In genomic region chr9:89433826-89434225, GRCh38 we compare ENCODE assay signal across 18 cellular contexts.
DNase-seq lines count a peak whose midpoint lies in the region; ATAC-seq, FAIRE-seq and TF ChIP-seq lines count a peak whose summit lies in the region.
"Had no signal": no experiment of that assay in that cellular context is flagged by ENCODE, and none has a peak within 500 bp of the region (broad histone marks: within the 10 kb centered on the region; RNA-seq: fewer than 3 reads in every experiment).

No MANE protein-coding gene starts in this region.

- no peak for ATAC-seq in activated CD8-positive, alpha-beta T cell treated with anti-CD3 and anti-CD28 coated beads for 36 hours
- no peak for ATAC-seq in activated CD8-positive, alpha-beta T cell treated with anti-CD3 and anti-CD28 coated beads, Interleukin-2, amount 10 ng/mL, durations not matched to agents 7 days and 5 days
- no peak for ATAC-seq in GM18517 (IDR thresholded peaks at IDR 0.05; ENCODE audit: unreplicated experiment)
- ATAC-seq in activated CD4-positive, alpha-beta T cell treated with anti-CD3 and anti-CD28 coated beads for 36 hours = no peak
- ATAC-seq in HG03571 (IDR thresholded peaks at IDR 0.05; ENCODE audit: unreplicated experiment) = no peak
- ATAC-seq: activated T-cell treated with anti-CD3 and anti-CD28 coated beads, Interleukin-2, amount 50 U/mL, for 4 hours; K562; pancreas; stimulated activated naive CD8-positive, alpha-beta T cell treated with anti-CD3 and anti-CD28 coated beads, Interleukin-15, amount 100 ng/mL, for 72 hours had no signal

- H4K20me1 ChIP-seq in smooth muscle cell (ENCODE audit: low read depth) = no peaks in the 10 kb centered on the region

- 61% methylated on average over 11 of the region's 11 CpGs for WGBS in smooth muscle cell (ENCODE audit: low lambda C conversion rate)

- no peaks in the 10 kb centered on the region for H3K79me2 ChIP-seq in smooth muscle cell (ENCODE audit: low read depth)

- no peaks in the 10 kb centered on the region for H3K9me3 ChIP-seq in smooth muscle cell (replicated peaks; ENCODE audit: low read depth)
- H3K9me3 ChIP-seq: pancreas had no signal

- no peak overlapping the region for H3K4me3 ChIP-seq in smooth muscle cell
- H3K4me3 ChIP-seq: cardiac muscle cell, K562, pancreas had no signal

- intact Hi-C loops in activated CD8-positive, alpha-beta T cell treated with anti-CD3 and anti-CD28 coated beads for 36 hours (cut with micrococcal nuclease) = no loop called here
- intact Hi-C loops in activated CD4-positive, alpha-beta T cell treated with anti-CD3 and anti-CD28 coated beads for 36 hours (cut with DNase I, micrococcal nuclease) = no loop called here

- peaks cover 58% of the 10 kb centered on the region for H3K36me3 Mint-ChIP-seq in activated CD8-positive, alpha-beta T cell treated with anti-CD3 and anti-CD28 coated beads for 36 hours (ENCODE audit: low read depth)
- peaks cover 48% of the 10 kb centered on the region for H3K36me3 Mint-ChIP-seq in activated CD8-positive, alpha-beta T cell treated with anti-CD3 and anti-CD28 coated beads, Interleukin-2, amount 10 ng/mL, durations not matched to agents 7 days and 5 days (ENCODE audit: low read depth)
- peaks cover 37% of the 10 kb centered on the region for H3K36me3 Mint-ChIP-seq in activated CD4-positive, alpha-beta T cell treated with anti-CD3 and anti-CD28 coated beads for 36 hours (ENCODE audit: low read depth)

- no peak overlapping the region for H3K9ac ChIP-seq in smooth muscle cell (ENCODE audit: low read depth)

- H3K9me3 Mint-ChIP-seq in activated CD8-positive, alpha-beta T cell treated with anti-CD3 and anti-CD28 coated beads for 36 hours = no peaks in the 10 kb centered on the region
- H3K9me3 Mint-ChIP-seq in activated CD8-positive, alpha-beta T cell treated with anti-CD3 and anti-CD28 coated beads, Interleukin-2, amount 10 ng/mL, durations not matched to agents 7 days and 5 days (ENCODE audit: insufficient read depth) = no peaks in the 10 kb centered on the region
- H3K9me3 Mint-ChIP-seq in activated CD4-positive, alpha-beta T cell treated with anti-CD3 and anti-CD28 coated beads for 36 hours (ENCODE audit: low read depth) = no peaks in the 10 kb centered on the region
- H3K9me3 Mint-ChIP-seq: activated T-cell treated with anti-CD3 and anti-CD28 coated beads, Interleukin-2, amount 50 U/mL, for 4 hours; stimulated activated naive CD8-positive, alpha-beta T cell treated with anti-CD3 and anti-CD28 coated beads, Interleukin-15, amount 100 ng/mL, for 72 hours had no signal

- H3K27ac ChIP-seq in smooth muscle cell (ENCODE audit: low read depth) = no peak overlapping the region
- H3K27ac ChIP-seq: cardiac muscle cell had no signal

- H3K27ac Mint-ChIP-seq in activated CD8-positive, alpha-beta T cell treated with anti-CD3 and anti-CD28 coated beads for 36 hours = peak overlapping the region; percentile 53
- H3K27ac Mint-ChIP-seq in activated CD8-positive, alpha-beta T cell treated with anti-CD3 and anti-CD28 coated beads, Interleukin-2, amount 10 ng/mL, durations not matched to agents 7 days and 5 days = no peak overlapping the region
- H3K27ac Mint-ChIP-seq in activated CD4-positive, alpha-beta T cell treated with anti-CD3 and anti-CD28 coated beads for 36 hours = no peak overlapping the region

- H3K4me3 Mint-ChIP-seq in activated CD8-positive, alpha-beta T cell treated with anti-CD3 and anti-CD28 coated beads for 36 hours = no peak overlapping the region
- no peak overlapping the region for H3K4me3 Mint-ChIP-seq in activated CD8-positive, alpha-beta T cell treated with anti-CD3 and anti-CD28 coated beads, Interleukin-2, amount 10 ng/mL, durations not matched to agents 7 days and 5 days
- H3K4me3 Mint-ChIP-seq in activated CD4-positive, alpha-beta T cell treated with anti-CD3 and anti-CD28 coated beads for 36 hours = no peak overlapping the region
- H3K4me3 Mint-ChIP-seq: activated T-cell treated with anti-CD3 and anti-CD28 coated beads, Interleukin-2, amount 50 U/mL, for 4 hours; stimulated activated naive CD8-positive, alpha-beta T cell treated with anti-CD3 and anti-CD28 coated beads, Interleukin-15, amount 100 ng/mL, for 72 hours had no signal

- H3K27me3 Mint-ChIP-seq in activated CD8-positive, alpha-beta T cell treated with anti-CD3 and anti-CD28 coated beads for 36 hours = no peaks in the 10 kb centered on the region
- H3K27me3 Mint-ChIP-seq in activated CD8-positive, alpha-beta T cell treated with anti-CD3 and anti-CD28 coated beads, Interleukin-2, amount 10 ng/mL, durations not matched to agents 7 days and 5 days (ENCODE audit: low read depth) = no peaks in the 10 kb centered on the region
- H3K27me3 Mint-ChIP-seq in activated CD4-positive, alpha-beta T cell treated with anti-CD3 and anti-CD28 coated beads for 36 hours = no peaks in the 10 kb centered on the region
- H3K27me3 Mint-ChIP-seq: stimulated activated naive CD8-positive, alpha-beta T cell treated with anti-CD3 and anti-CD28 coated beads, Interleukin-15, amount 100 ng/mL, for 72 hours had no signal

- CTCF ChIA-PET in activated CD8-positive, alpha-beta T cell treated with anti-CD3 and anti-CD28 coated beads for 36 hours (lab: Charles Lee) = interaction anchor here (0.6 kb wide), 1 partner anchor 17 kb away, joined by 3 read pairs; no protein-coding TSS in a partner anchor
- CTCF ChIA-PET in activated CD8-positive, alpha-beta T cell treated with anti-CD3 and anti-CD28 coated beads, Interleukin-2, amount 10 ng/mL, durations not matched to agents 7 days and 5 days (lab: Charles Lee) = no interaction called here
- CTCF ChIA-PET in activated CD4-positive, alpha-beta T cell treated with anti-CD3 and anti-CD28 coated beads for 36 hours (lab: Charles Lee) = interaction anchor here (1.9 kb wide), 1 partner anchor 115 kb away, joined by 6 read pairs; no protein-coding TSS in a partner anchor

- peak overlapping the region; percentile 16 for H3K4me2 ChIP-seq in smooth muscle cell

- FAIRE-seq in RCC 7860 (lab: Jason Lieb, UNC) = no peak
- FAIRE-seq: A204.1, K562, pancreas had no signal

- H3F3A ChIP-seq in smooth muscle cell (ENCODE audit: low read depth) = no peaks in the 10 kb centered on the region

- H3K36me3 ChIP-seq in smooth muscle cell (ENCODE audit: low read depth) = no peaks in the 10 kb centered on the region
- H3K36me3 ChIP-seq: cardiac muscle cell, pancreas had no signal

- POLR2A ChIA-PET in activated CD8-positive, alpha-beta T cell treated with anti-CD3 and anti-CD28 coated beads for 36 hours (lab: Charles Lee) = interaction anchor here (2.7 kb wide), 1 partner anchor 10 kb away, joined by 15 read pairs; no protein-coding TSS in a partner anchor
- POLR2A ChIA-PET in activated CD8-positive, alpha-beta T cell treated with anti-CD3 and anti-CD28 coated beads, Interleukin-2, amount 10 ng/mL, durations not matched to agents 7 days and 5 days (lab: Charles Lee) = interaction anchor here (0.5 kb wide), 1 partner anchor 122 kb away, joined by 3 read pairs; no protein-coding TSS in a partner anchor
- POLR2A ChIA-PET in activated CD4-positive, alpha-beta T cell treated with anti-CD3 and anti-CD28 coated beads for 36 hours (lab: Charles Lee) = no interaction called here

- no peak for TF ChIP-seq CTCF in activated CD8-positive, alpha-beta T cell treated with anti-CD3 and anti-CD28 coated beads for 36 hours (IDR thresholded peaks at IDR 0.05)
- no peak for TF ChIP-seq CTCF in smooth muscle cell (IDR thresholded peaks at IDR 0.05; ENCODE audit: borderline replicate concordance, insufficient read depth, poor library complexity, severe bottlenecking)

- no peak for DNase-seq in activated CD8-positive, alpha-beta T cell treated with anti-CD3 and anti-CD28 coated beads for 36 hours
- DNase-seq in activated CD8-positive, alpha-beta T cell treated with anti-CD3 and anti-CD28 coated beads, Interleukin-2, amount 10 ng/mL, durations not matched to agents 7 days and 5 days = no peak
- DNase-seq in RCC 7860 (ENCODE audit: low spot score) = peak; percentile 49
- DNase-seq in fibroblast of gingiva (ENCODE audit: low read depth) = peak; percentile 74
- peak; percentile 12 for DNase-seq in smooth muscle cell (lab: John Stamatoyannopoulos, UW; ENCODE audit: unreplicated experiment)
- DNase-seq in activated CD4-positive, alpha-beta T cell treated with anti-CD3 and anti-CD28 coated beads for 36 hours = no peak
- DNase-seq: activated T-cell treated with anti-CD3 and anti-CD28 coated beads, Interleukin-2, amount 50 U/mL, for 4 hours; GDM1; NCI-H2081; OCI-M1; pancreas; stimulated activated CD4-positive, alpha-beta T cell treated with anti-CD3 and anti-CD28 coated beads, Interleukin-2, amount 100 ng/mL, for 24 hours; stimulated activated naive CD8-positive, alpha-beta T cell treated with anti-CD3 and anti-CD28 coated beads, Interleukin-15, amount 100 ng/mL, for 72 hours had no signal

- no peaks in the 10 kb centered on the region for H3K27me3 ChIP-seq in smooth muscle cell (ENCODE audit: low read depth)
- H3K27me3 ChIP-seq: cardiac muscle cell, pancreas had no signal

- peaks cover 26% of the 10 kb centered on the region for H3K4me1 ChIP-seq in smooth muscle cell (ENCODE audit: low read depth)

- peaks cover 87% of the 10 kb centered on the region for H3K4me1 Mint-ChIP-seq in activated CD8-positive, alpha-beta T cell treated with anti-CD3 and anti-CD28 coated beads for 36 hours (ENCODE audit: low read depth)
- H3K4me1 Mint-ChIP-seq in activated CD8-positive, alpha-beta T cell treated with anti-CD3 and anti-CD28 coated beads, Interleukin-2, amount 10 ng/mL, durations not matched to agents 7 days and 5 days (ENCODE audit: low read depth) = peaks cover 91% of the 10 kb centered on the region
- peaks cover 92% of the 10 kb centered on the region for H3K4me1 Mint-ChIP-seq in activated CD4-positive, alpha-beta T cell treated with anti-CD3 and anti-CD28 coated beads for 36 hours

- no peak overlapping the region for H2AFZ ChIP-seq in smooth muscle cell (ENCODE audit: low read depth)

Comparison
In these comparisons a context has a peak if more than half of its experiments do, and no peak if none do; other contexts are left out.
1. DNase-seq: peak in RCC 7860 (single experiment), fibroblast of gingiva (single experiment) and smooth muscle cell (single experiment); none in activated CD8-positive, alpha-beta T cell treated with anti-CD3 and anti-CD28 coated beads for 36 hours (single experiment), activated CD8-positive, alpha-beta T cell treated with anti-CD3 and anti-CD28 coated beads, Interleukin-2, amount 10 ng/mL, durations not matched to agents 7 days and 5 days (single experiment) and activated CD4-positive, alpha-beta T cell treated with anti-CD3 and anti-CD28 coated beads for 36 hours (single experiment).